Comparison of ENCODE assay signal across 16 cellular contexts in the genomic region with DNA sequence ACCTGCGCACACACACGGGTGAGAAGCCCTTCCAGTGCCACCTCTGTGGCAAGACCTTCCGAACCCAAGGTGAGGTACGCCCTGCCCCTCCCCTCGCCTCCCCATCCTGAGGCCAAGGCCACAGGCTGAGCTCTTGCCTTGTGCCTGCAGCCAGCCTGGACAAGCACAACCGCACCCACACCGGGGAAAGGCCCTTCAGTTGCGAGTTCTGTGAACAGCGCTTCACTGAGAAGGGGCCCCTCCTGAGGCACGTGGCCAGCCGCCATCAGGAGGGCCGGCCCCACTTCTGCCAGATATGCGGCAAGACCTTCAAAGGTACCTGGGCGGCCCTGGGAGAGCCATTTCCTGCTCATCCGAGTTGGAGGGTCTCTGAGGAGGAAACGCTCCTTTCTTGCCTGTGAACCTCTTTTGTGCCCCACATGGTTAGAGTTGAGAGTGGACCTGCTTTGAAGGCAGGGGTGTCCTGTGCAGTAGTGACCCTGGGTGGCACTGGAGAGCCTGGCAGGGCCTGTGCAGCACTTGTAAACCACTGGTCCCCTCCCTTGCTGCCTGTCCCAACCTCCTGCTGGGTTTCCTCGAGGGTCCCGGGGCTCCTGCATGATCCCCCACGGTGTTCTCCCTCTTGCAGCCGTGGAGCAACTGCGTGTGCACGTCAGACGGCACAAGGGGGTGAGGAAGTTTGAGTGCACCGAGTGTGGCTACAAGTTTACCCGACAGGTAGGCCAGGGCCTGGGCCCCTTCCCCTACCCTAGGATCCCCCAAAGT. TPM values are rescaled to one million over a fixed set of nuclear protein-coding genes. Genes with fewer than 3 reads are reported as not detected.
A peak's percentile ranks its signal among the peaks of the same experiment; 100 is the strongest.
DNase-seq lines count a peak whose midpoint lies in the region; ATAC-seq and TF ChIP-seq lines count a peak whose summit lies in the region.
"Had no signal": no experiment of that assay in that cellular context is flagged by ENCODE, and none has a peak within 500 bp of the region (broad histone marks: within the 10 kb centered on the region; RNA-seq: fewer than 3 reads in every experiment).

No MANE protein-coding gene starts in this region.

- peaks cover 50% of the 10 kb centered on the region for H3K36me3 ChIP-seq in upper lobe of right lung

- no peak overlapping the region for H3K4me3 Mint-ChIP-seq in stimulated activated naive CD8-positive, alpha-beta T cell treated with anti-CD3 and anti-CD28 coated beads, Interleukin-15, amount 100 ng/mL, for 72 hours
- peak overlapping the region; percentile 4 for H3K4me3 Mint-ChIP-seq in dendritic cell treated with granulocyte-macrophage colony-stimulating factor and Interleukin-4, amounts not matched to agents 40 ng/mL and 50 ng/mL, for 4 days
- no peak overlapping the region for H3K4me3 Mint-ChIP-seq in naive thymus-derived CD8-positive, alpha-beta T cell
- H3K4me3 Mint-ChIP-seq in WTC11: no peak overlapping the region

- peaks cover 68% of the 10 kb centered on the region for H3K4me1 Mint-ChIP-seq in stimulated activated naive CD8-positive, alpha-beta T cell treated with anti-CD3 and anti-CD28 coated beads, Interleukin-15, amount 100 ng/mL, for 72 hours
- peaks cover 88% of the 10 kb centered on the region for H3K4me1 Mint-ChIP-seq in dendritic cell treated with granulocyte-macrophage colony-stimulating factor and Interleukin-4, amounts not matched to agents 40 ng/mL and 50 ng/mL, for 4 days (ENCODE audit: low read depth)
- peaks cover 20 to 54% (median 35%) of the 10 kb centered on the region in 4 donors for H3K4me1 Mint-ChIP-seq in naive thymus-derived CD8-positive, alpha-beta T cell
- peaks cover 3% of the 10 kb centered on the region; the same call in 1 of the 2 replicates for H3K4me1 Mint-ChIP-seq in WTC11

- no peak overlapping the region for H3K4me3 ChIP-seq in upper lobe of right lung
- H3K4me3 ChIP-seq: pancreas had no signal

- no peaks in the 10 kb centered on the region for H3K9me3 Mint-ChIP-seq in stimulated activated naive CD8-positive, alpha-beta T cell treated with anti-CD3 and anti-CD28 coated beads, Interleukin-15, amount 100 ng/mL, for 72 hours
- no peaks in the 10 kb centered on the region for H3K9me3 Mint-ChIP-seq in dendritic cell treated with granulocyte-macrophage colony-stimulating factor and Interleukin-4, amounts not matched to agents 40 ng/mL and 50 ng/mL, for 4 days
- H3K9me3 Mint-ChIP-seq in naive thymus-derived CD8-positive, alpha-beta T cell: no peaks in the 10 kb centered on the region
- no peaks in the 10 kb centered on the region for H3K9me3 Mint-ChIP-seq in WTC11

- H3K9me3 ChIP-seq in upper lobe of right lung: no peaks in the 10 kb centered on the region
- H3K9me3 ChIP-seq: pancreas had no signal

- CTCF ChIA-PET in WTC11 (lab: Charles Lee): interaction anchor here (0.8 to 1.5 kb wide), 4 partner anchors 9 to 58 kb away, joined by 3 to 4 read pairs (median 3); a partner anchor contains a TSS

- no peaks in the 10 kb centered on the region for H3K27me3 ChIP-seq in upper lobe of right lung
- H3K27me3 ChIP-seq: pancreas had no signal

- DNase-seq in stimulated activated naive CD8-positive, alpha-beta T cell treated with anti-CD3 and anti-CD28 coated beads, Interleukin-15, amount 100 ng/mL, for 72 hours: no peak
- no peak for DNase-seq in stimulated activated naive CD8-positive, alpha-beta T cell treated with anti-CD3 and anti-CD28 coated beads, Interleukin-15, Interleukin-2, amounts not matched to agents 100 U/mL and 50 U/mL, for 24 hours
- DNase-seq in naive thymus-derived CD8-positive, alpha-beta T cell: no peak
- DNase-seq in upper lobe of right lung (peak; percentile 86), WTC11 (ENCODE audit: low spot score) (no peak), KG1 (lab: John Stamatoyannopoulos, UW) (no peak), GM19238 (ENCODE audit: insufficient read length, low spot score) (no peak)
- DNase-seq: activated CD4-positive, alpha-beta T cell treated with anti-CD3 and anti-CD28 coated beads, Interleukin-2, amount 50 U/mL, for 48 hours; activated effector memory CD4-positive, alpha-beta T cell treated with anti-CD3 and anti-CD28 coated beads, Interleukin-2, amount 50 U/mL, for 16 hours; DMS153; NCI-H774; stimulated activated CD4-positive, alpha-beta T cell treated with anti-CD3 and anti-CD28 coated beads, Interleukin-15, amount 100 ng/mL, for 24 hours; trophoblast cell had no signal

- H3K27me3 Mint-ChIP-seq in stimulated activated naive CD8-positive, alpha-beta T cell treated with anti-CD3 and anti-CD28 coated beads, Interleukin-15, amount 100 ng/mL, for 72 hours: no peaks in the 10 kb centered on the region
- H3K27me3 Mint-ChIP-seq in dendritic cell treated with granulocyte-macrophage colony-stimulating factor and Interleukin-4, amounts not matched to agents 40 ng/mL and 50 ng/mL, for 4 days: no peaks in the 10 kb centered on the region
- H3K27me3 Mint-ChIP-seq in naive thymus-derived CD8-positive, alpha-beta T cell: no peaks in the 10 kb centered on the region
- no peaks in the 10 kb centered on the region for H3K27me3 Mint-ChIP-seq in WTC11 (ENCODE audit: low read depth)

- TF ChIP-seq CTCF in upper lobe of right lung (IDR thresholded peaks at IDR 0.05) (no peak), WTC11 (IDR thresholded peaks at IDR 0.05) (no peak)

- H3K27ac ChIP-seq in upper lobe of right lung: peak overlapping the region; percentile 17

- peaks cover 12% of the 10 kb centered on the region for H3K4me1 ChIP-seq in upper lobe of right lung

- peak; percentile 18 for ATAC-seq in stimulated activated naive CD8-positive, alpha-beta T cell treated with anti-CD3 and anti-CD28 coated beads, Interleukin-15, amount 100 ng/mL, for 72 hours
- no peak for ATAC-seq in stimulated activated naive CD8-positive, alpha-beta T cell treated with anti-CD3 and anti-CD28 coated beads, Interleukin-15, Interleukin-2, amounts not matched to agents 100 U/mL and 50 U/mL, for 24 hours
- ATAC-seq in naive thymus-derived CD8-positive, alpha-beta T cell: peak in 1 of 2 donors; percentile 13
- ATAC-seq in upper lobe of right lung (peak; percentile 69), WTC11 (no peak)

- POLR2A ChIA-PET in naive thymus-derived CD8-positive, alpha-beta T cell (lab: Charles Lee): interaction anchor here (1.0 to 4.2 kb wide), 3 partner anchors 8 to 14 kb away, joined by 5 to 37 read pairs (median 6); a partner anchor contains a TSS
- POLR2A ChIA-PET in WTC11 (lab: Charles Lee): interaction anchor here (0.9 kb wide), 1 partner anchor 8 kb away, joined by 3 read pairs; no protein-coding TSS in a partner anchor

- intact Hi-C loops in dendritic cell treated with granulocyte-macrophage colony-stimulating factor and Interleukin-4, amounts not matched to agents 40 ng/mL and 50 ng/mL, for 4 days (cut with micrococcal nuclease): no loop called here
- intact Hi-C loops in upper lobe of right lung (cut with DNase I): no loop called here

- peak overlapping the region in 1 of 2 donors; percentile 90 for H3K27ac Mint-ChIP-seq in stimulated activated naive CD8-positive, alpha-beta T cell treated with anti-CD3 and anti-CD28 coated beads, Interleukin-15, amount 100 ng/mL, for 72 hours
- peak overlapping the region; percentile 50 for H3K27ac Mint-ChIP-seq in dendritic cell treated with granulocyte-macrophage colony-stimulating factor and Interleukin-4, amounts not matched to agents 40 ng/mL and 50 ng/mL, for 4 days
- H3K27ac Mint-ChIP-seq in naive thymus-derived CD8-positive, alpha-beta T cell: peak overlapping the region in 7 of 10 donors; percentile 9 to 77 (median 62)
- no peak overlapping the region for H3K27ac Mint-ChIP-seq in WTC11

- peaks cover 98% of the 10 kb centered on the region for H3K36me3 Mint-ChIP-seq in dendritic cell treated with granulocyte-macrophage colony-stimulating factor and Interleukin-4, amounts not matched to agents 40 ng/mL and 50 ng/mL, for 4 days (ENCODE audit: low read depth)
- peaks cover 0 to 30% (median 2%) of the 10 kb centered on the region in 3 donors for H3K36me3 Mint-ChIP-seq in naive thymus-derived CD8-positive, alpha-beta T cell
- H3K36me3 Mint-ChIP-seq in WTC11: peaks cover 6% of the 10 kb centered on the region; the same call in 1 of the 2 replicates

TF ChIP-seq in WTC11, 78 proteins besides CTCF, POLR2A, EP300 and RAD21:
- TF ChIP-seq, protein P1, sequence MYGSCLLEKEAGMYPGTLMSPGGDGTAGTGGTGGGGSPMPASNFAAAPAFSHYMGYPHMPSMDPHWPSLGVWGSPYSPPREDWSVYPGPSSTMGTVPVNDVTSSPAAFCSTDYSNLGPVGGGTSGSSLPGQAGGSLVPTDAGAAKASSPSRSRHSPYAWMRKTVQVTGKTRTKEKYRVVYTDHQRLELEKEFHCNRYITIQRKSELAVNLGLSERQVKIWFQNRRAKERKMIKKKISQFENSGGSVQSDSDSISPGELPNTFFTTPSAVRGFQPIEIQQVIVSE (CRISPR knock-in tag; IDR thresholded peaks at IDR 0.05; ENCODE audit: borderline replicate concordance): no peak
- TF ChIP-seq ZNF138 (CRISPR knock-in tag; conservative IDR thresholded peaks at IDR 0.05): no peak
- TF ChIP-seq TP53 (CRISPR knock-in tag; IDR thresholded peaks at IDR 0.05): no peak
TF ChIP-seq in WTC11: peak in this region for 0.

RNA-seq across cellular contexts. Expression of a gene that starts 8.5 kb away (rescaled TPM):
- 10 to 100 TPM; 64.5 to 73.2 TPM for total RNA-seq in naive thymus-derived CD8-positive, alpha-beta T cell
- 10 to 100 TPM in 2 of 3 donors, 1 to 10 TPM in 1; 9.8 to 30.0 (median 28.7) TPM for polyA plus RNA-seq in naive thymus-derived CD8-positive, alpha-beta T cell
- total RNA-seq in upper lobe of right lung (31.5 TPM), WTC11 (2021) (29.1 to 37.5 TPM (median 31.0 TPM) in 3 replicates)

RNA-seq across cellular contexts. Expression of a gene that starts 14.4 kb away (rescaled TPM):
- total RNA-seq in naive thymus-derived CD8-positive, alpha-beta T cell: 10 to 100 TPM; 67.1 to 67.7 TPM
- polyA plus RNA-seq in naive thymus-derived CD8-positive, alpha-beta T cell: 10 to 100 TPM; 15.7 to 26.4 (median 16.3) TPM
- 21.8 TPM for total RNA-seq in upper lobe of right lung
- total RNA-seq in WTC11 (2021): 15.1 to 17.6 TPM (median 15.3 TPM) in 3 replicates

RNA-seq across cellular contexts. Expression of a gene that starts 25.2 kb away (rescaled TPM):
- 1 to 10 TPM; 8.4 to 8.5 TPM for total RNA-seq in naive thymus-derived CD8-positive, alpha-beta T cell
- polyA plus RNA-seq in naive thymus-derived CD8-positive, alpha-beta T cell: 1 to 10 TPM; 1.4 to 4.3 (median 3.2) TPM
- total RNA-seq in upper lobe of right lung: 10.8 TPM
- 39.6 to 40.0 TPM (median 40.0 TPM) in 3 replicates for total RNA-seq in WTC11 (2021)

RNA-seq across cellular contexts. Expression of a gene that starts 33.2 kb away (rescaled TPM):
- total RNA-seq in naive thymus-derived CD8-positive, alpha-beta T cell: not detected
- under 1 TPM in 1 of 3 donors, not detected in 2; 0.06 TPM for polyA plus RNA-seq in naive thymus-derived CD8-positive, alpha-beta T cell
- total RNA-seq in upper lobe of right lung: not detected
- 0.11 to 0.16 TPM in 2 of 3 replicates, not detected in the other for total RNA-seq in WTC11 (2021)
- total RNA-seq: mesenteric fat pad, pancreas had no signal
- polyA plus RNA-seq: pancreas had no signal

RNA-seq across cellular contexts. Expression of a gene that starts 34.0 kb away (rescaled TPM):
- total RNA-seq in naive thymus-derived CD8-positive, alpha-beta T cell: 10 to 100 TPM; 81.3 to 93.0 TPM
- 10 to 100 TPM; 10.4 to 19.4 (median 18.5) TPM for polyA plus RNA-seq in naive thymus-derived CD8-positive, alpha-beta T cell
- total RNA-seq in upper lobe of right lung (23.6 TPM), WTC11 (2021) (36.0 to 37.4 TPM (median 37.4 TPM) in 3 replicates)

Comparison
In these comparisons a context has a peak if more than half of its experiments do, and no peak if none do; other contexts are left out.
1. ATAC-seq: peak in stimulated activated naive CD8-positive, alpha-beta T cell treated with anti-CD3 and anti-CD28 coated beads, Interleukin-15, amount 100 ng/mL, for 72 hours (single experiment) and upper lobe of right lung (single experiment); none in stimulated activated naive CD8-positive, alpha-beta T cell treated with anti-CD3 and anti-CD28 coated beads, Interleukin-15, Interleukin-2, amounts not matched to agents 100 U/mL and 50 U/mL, for 24 hours (single experiment) and WTC11 (single experiment).